11 cellular contexts compared by ENCODE assay signal in genomic region chr11:74319139-74319538, GRCh38. TPM values are rescaled to one million over a fixed set of nuclear protein-coding genes. Genes with fewer than 3 reads are reported as not detected.
DNase-seq lines count a peak whose midpoint lies in the region; ATAC-seq and TF ChIP-seq lines count a peak whose summit lies in the region.
"Had no signal": no experiment of that assay in that cellular context is flagged by ENCODE, and none has a peak within 500 bp of the region (broad histone marks: within the 10 kb centered on the region; RNA-seq: fewer than 3 reads in every experiment).

No MANE protein-coding gene starts in this region.

- H3K4me3 ChIP-seq in HFF-Myc (replicated peaks; ENCODE audit: low read depth, low read length) (no peak overlapping the region), adipocyte (ENCODE audit: low read length) (no peak overlapping the region), fibroblast of villous mesenchyme (ENCODE audit: low read depth, low read length) (no peak overlapping the region)

- TF ChIP-seq CTCF in HFF-Myc (IDR thresholded peaks at IDR 0.05; ENCODE audit: low read depth, low read length, missing control alignments) = no peak
- TF ChIP-seq CTCF in fibroblast of villous mesenchyme (IDR thresholded peaks at IDR 0.05; ENCODE audit: insufficient read depth, low read depth, low read length) = no peak

- H3K4me1 ChIP-seq in adipocyte (ENCODE audit: control insufficient read depth, insufficient read depth, low read length) = peaks cover 41% of the 10 kb centered on the region

- peak; percentile 67 for DNase-seq in HFF-Myc (ENCODE audit: extremely low read depth, low read depth)
- DNase-seq in adipocyte (ENCODE audit: low read depth) = peak; percentile 88
- DNase-seq in fibroblast of villous mesenchyme (ENCODE audit: low read depth) = peak; percentile 82
- peak; percentile 72 for DNase-seq in smooth muscle cell of the brain vasculature (ENCODE audit: low read depth, low spot score)
- no peak for DNase-seq in activated CD4-positive, alpha-beta T cell treated with anti-CD3 and anti-CD28 coated beads for 1 hour
- DNase-seq in iPS-NIHi11 (ENCODE audit: low spot score) = no peak
- DNase-seq in activated CD4-positive, alpha-beta T cell treated with anti-CD3 and anti-CD28 coated beads, Interleukin-2, amount 50 U/mL, for 48 hours = no peak
- DNase-seq: activated CD4-positive, alpha-beta T cell treated with anti-CD3 and anti-CD28 coated beads, Interleukin-2, amount 50 U/mL, for 1 hour; SHP77 had no signal

- H3K36me3 ChIP-seq in adipocyte (ENCODE audit: control insufficient read depth, insufficient read depth, low read length, severe bottlenecking) = no peaks in the 10 kb centered on the region

- H3K9me3 ChIP-seq in adipocyte (ENCODE audit: control insufficient read depth, low read length) = peaks cover 4% of the 10 kb centered on the region

- no peak for ATAC-seq in HG03039 (IDR thresholded peaks at IDR 0.05; ENCODE audit: unreplicated experiment)

- peak overlapping the region; percentile 50 for H3K9ac ChIP-seq in adipocyte (ENCODE audit: low read length)

- no peaks in the 10 kb centered on the region for H3K27me3 ChIP-seq in adipocyte (replicated peaks; ENCODE audit: control insufficient read depth, insufficient read depth, low read length)

RNA-seq across cellular contexts. Expression of gene P4HA3, which starts 7.7 kb away (rescaled TPM):
- total RNA-seq in fibroblast of villous mesenchyme = 2.6 and 11.9 TPM in 2 replicates
- total RNA-seq: activated naive CD4-positive, alpha-beta T cell treated with anti-CD3 and anti-CD28 coated beads, Interleukin-2, amount 50 U/mL, for 72 hours had no signal

Comparison
In these comparisons a context has a peak if more than half of its experiments do, and no peak if none do; other contexts are left out.
1. DNase-seq: peak in HFF-Myc (single experiment), adipocyte (single experiment), fibroblast of villous mesenchyme (single experiment) and smooth muscle cell of the brain vasculature (single experiment); none in activated CD4-positive, alpha-beta T cell treated with anti-CD3 and anti-CD28 coated beads for 1 hour (single experiment), iPS-NIHi11 (single experiment) and activated CD4-positive, alpha-beta T cell treated with anti-CD3 and anti-CD28 coated beads, Interleukin-2, amount 50 U/mL, for 48 hours (0 of 2).